Comparison of ENCODE assay signal across 8 cellular contexts in genomic region chr2:9336534-9337354, GRCh38.
DNase-seq lines count a peak whose midpoint lies in the region; ATAC-seq and TF ChIP-seq lines count a peak whose summit lies in the region.

No MANE protein-coding gene starts in this region.

- H3K4me3 Mint-ChIP-seq in Calu3 (ENCODE audit: low read depth, unreplicated experiment), result no peak overlapping the region

- peaks cover 0 to 7% of the 10 kb centered on the region in 2 donors for H3K4me1 ChIP-seq in ascending aorta

- no peaks in the 10 kb centered on the region for H3K9me3 Mint-ChIP-seq in Calu3 (ENCODE audit: low read depth, unreplicated experiment)

- peaks cover 54% of the 10 kb centered on the region for H3K4me1 Mint-ChIP-seq in Calu3 (ENCODE audit: low read depth, unreplicated experiment)

- intact Hi-C loops in Calu3 (cut with micrococcal nuclease; ENCODE audit: unreplicated experiment), result no loop called here
- intact Hi-C loops in ascending aorta (cut with DNase I), result loop anchor here (10.0 kb wide), 1 partner anchor 462 kb away; no protein-coding TSS in a partner anchor

- no peak overlapping the region for H3K27ac Mint-ChIP-seq in Calu3 (ENCODE audit: unreplicated experiment)

- no peaks in the 10 kb centered on the region for H3K9me3 ChIP-seq in ascending aorta

- H3K36me3 ChIP-seq in ascending aorta, result peaks cover 16 to 27% of the 10 kb centered on the region in 2 donors

- H3K4me3 ChIP-seq in ascending aorta, result no peak overlapping the region

- no TSS peak for BruUV-seq in Calu3 (replicated peaks; lab: Mats Ljungman, UMichigan)

- no peaks in the 10 kb centered on the region for H3K27me3 Mint-ChIP-seq in Calu3 (ENCODE audit: unreplicated experiment)

- peak overlapping the region; percentile 5 to 17 for H3K27ac ChIP-seq in ascending aorta
- peak overlapping the region; percentile 1 for H3K27ac ChIP-seq in layer of hippocampus (ENCODE audit: low read depth, low read length)

- no peaks in the 10 kb centered on the region for H3K27me3 ChIP-seq in ascending aorta
- no peaks in the 10 kb centered on the region for H3K27me3 ChIP-seq in layer of hippocampus (ENCODE audit: control insufficient read depth, insufficient read depth, low read length)

- ATAC-seq in HG02981 (IDR thresholded peaks at IDR 0.05; ENCODE audit: unreplicated experiment), result no peak
- no peak for ATAC-seq in GM21723 (IDR thresholded peaks at IDR 0.05; ENCODE audit: unreplicated experiment)
- ATAC-seq in HG02973 (IDR thresholded peaks at IDR 0.05; ENCODE audit: unreplicated experiment), result no peak
- ATAC-seq in HG03565 (IDR thresholded peaks at IDR 0.05; ENCODE audit: unreplicated experiment), result no peak

- peaks cover 39% of the 10 kb centered on the region for H3K36me3 Mint-ChIP-seq in Calu3 (ENCODE audit: insufficient read depth, unreplicated experiment)

- DNase-seq in Calu3 (peak; percentile 75), NCI-H187 treated with DMSO at 0.1 percent for 48 hours (lab: John Stamatoyannopoulos, UW) (peak; percentile 92), ascending aorta (ENCODE audit: low spot score in 2 of 2) (peak in 1 of 2 donors; percentile 65)

- CTCF ChIA-PET in Calu3 (lab: Charles Lee), result no interaction called here

- TF ChIP-seq CTCF in Calu3 (IDR thresholded peaks at IDR 0.05; ENCODE audit: unreplicated experiment), result no peak
- TF ChIP-seq CTCF in ascending aorta (IDR thresholded peaks at IDR 0.05), result no peak
